12 cellular contexts compared by ENCODE assay signal in genomic region chr3:186938716-186939115, GRCh38. TPM values are rescaled to one million over a fixed set of nuclear protein-coding genes. Genes with fewer than 3 reads are reported as not detected.
A peak's percentile ranks its signal among the peaks of the same experiment; 100 is the strongest.
DNase-seq lines count a peak whose midpoint lies in the region; ATAC-seq and TF ChIP-seq lines count a peak whose summit lies in the region.
"Had no signal": no experiment of that assay in that cellular context is flagged by ENCODE, and none has a peak within 500 bp of the region (broad histone marks: within the 10 kb centered on the region; RNA-seq: fewer than 3 reads in every experiment).

No MANE protein-coding gene starts in this region.

- BruUV-seq in OCI-LY7 (replicated peaks; lab: Mats Ljungman, UMichigan), result no TSS peak

- peaks cover 87% of the 10 kb centered on the region for H3K79me2 ChIP-seq in OCI-LY7 (ENCODE audit: insufficient read depth, low read depth, low read length)

- peaks cover 58% of the 10 kb centered on the region for H3K4me1 ChIP-seq in OCI-LY7 (ENCODE audit: insufficient read depth, low read length, poor library complexity, severe bottlenecking)

- H3K9me2 ChIP-seq in OCI-LY7 (ENCODE audit: insufficient read depth, low read length), result no peaks in the 10 kb centered on the region

- H3K36me3 Mint-ChIP-seq in stimulated activated memory B cell treated with anti-CD40 and anti-IgM and Interleukin-4, amounts not matched to agents 10 μg/mL and 1 μg/mL and 100 μg/mL, for 72 hours, result peaks cover 57% of the 10 kb centered on the region

- in situ Hi-C loops in GM13976 (cut with MboI; ENCODE audit: low sequenced_read_pairs, unreplicated experiment), result no loop called here

- TF ChIP-seq CTCF in OCI-LY7 (conservative IDR thresholded peaks at IDR 0.05; ENCODE audit: low read length), result no peak
- TF ChIP-seq CTCF in cardiac fibroblast (IDR thresholded peaks at IDR 0.05; ENCODE audit: low read depth, low read length), result no peak
- TF ChIP-seq CTCF in GM13976 (IDR thresholded peaks at IDR 0.05; ENCODE audit: borderline replicate concordance, control extremely low read depth, extremely low read depth, insufficient read depth, missing control alignments), result no peak

- CTCF ChIA-PET in OCI-LY7 (lab: Charles Lee; ENCODE audit: unreplicated experiment), result no interaction called here

- H2AFZ ChIP-seq in OCI-LY7 (ENCODE audit: low read length), result no peak overlapping the region

- H3K9me3 ChIP-seq in OCI-LY7 (ENCODE audit: low read length), result no peaks in the 10 kb centered on the region

- H3K36me3 ChIP-seq in OCI-LY7 (ENCODE audit: insufficient read depth, low read length), result peaks cover 51% of the 10 kb centered on the region

- DNase-seq in OCI-LY7 (ENCODE audit: low spot score), result no peak
- DNase-seq in cardiac fibroblast (ENCODE audit: low read depth in 2 of 2), result peak; percentile 50 to 82
- DNase-seq in kidney glomerular epithelial cell (lab: John Stamatoyannopoulos, UW), result peak; percentile 80
- DNase-seq in GF-D8 (lab: John Stamatoyannopoulos, UW), result no peak
- no peak for DNase-seq in activated CD4-positive, CD25-positive, alpha-beta regulatory T cell treated with anti-CD3 and anti-CD28 coated beads, Interleukin-2, amount 50 U/mL, for 72 hours
- DNase-seq in GM13976 (ENCODE audit: low spot score), result no peak
- DNase-seq: amniotic stem cell; CD8-positive, alpha-beta T cell; hypothalamus; NCI-H446 treated with DMSO at 0.1 percent for 48 hours had no signal

- H3K4me1 Mint-ChIP-seq in stimulated activated memory B cell treated with anti-CD40 and anti-IgM and Interleukin-4, amounts not matched to agents 10 μg/mL and 1 μg/mL and 100 μg/mL, for 72 hours, result peaks cover 62% of the 10 kb centered on the region

- ATAC-seq in stimulated activated memory B cell treated with anti-CD40 and anti-IgM and Interleukin-4, amounts not matched to agents 10 μg/mL and 1 μg/mL and 100 μg/mL, for 72 hours, result no peak
- ATAC-seq: CD8-positive, alpha-beta T cell had no signal

- POLR2A ChIA-PET in OCI-LY7 (lab: Charles Lee), result interaction anchor here (0.7 to 3.0 kb wide), 4 partner anchors 8 to 484 kb away, joined by 3 to 11 read pairs (median 4); no protein-coding TSS in a partner anchor

- no peak overlapping the region for H3K27ac ChIP-seq in OCI-LY7 (ENCODE audit: low read depth, low read length, poor library complexity, severe bottlenecking)
- H3K27ac ChIP-seq: RWPE1 had no signal

- no peaks in the 10 kb centered on the region for H3K27me3 Mint-ChIP-seq in stimulated activated memory B cell treated with anti-CD40 and anti-IgM and Interleukin-4, amounts not matched to agents 10 μg/mL and 1 μg/mL and 100 μg/mL, for 72 hours

- H3K4me2 ChIP-seq in OCI-LY7 (ENCODE audit: low read length), result peak overlapping the region; percentile 48; the same call in 1 of the 2 replicates

- H3K4me3 Mint-ChIP-seq in stimulated activated memory B cell treated with anti-CD40 and anti-IgM and Interleukin-4, amounts not matched to agents 10 μg/mL and 1 μg/mL and 100 μg/mL, for 72 hours, result no peak overlapping the region
- H3K4me3 Mint-ChIP-seq: CD8-positive, alpha-beta T cell had no signal

- peak overlapping the region; percentile 61 for H3K27ac Mint-ChIP-seq in stimulated activated memory B cell treated with anti-CD40 and anti-IgM and Interleukin-4, amounts not matched to agents 10 μg/mL and 1 μg/mL and 100 μg/mL, for 72 hours
- H3K27ac Mint-ChIP-seq: CD8-positive, alpha-beta T cell had no signal

- intact Hi-C loops in OCI-LY7 (cut with micrococcal nuclease; ENCODE audit: unreplicated experiment), result no loop called here

- no peaks in the 10 kb centered on the region for H4K20me1 ChIP-seq in OCI-LY7 (ENCODE audit: insufficient read depth, low read length)

- H3K9me3 Mint-ChIP-seq in stimulated activated memory B cell treated with anti-CD40 and anti-IgM and Interleukin-4, amounts not matched to agents 10 μg/mL and 1 μg/mL and 100 μg/mL, for 72 hours, result no peaks in the 10 kb centered on the region
- H3K9me3 Mint-ChIP-seq: CD8-positive, alpha-beta T cell had no signal

- H3K4me3 ChIP-seq in OCI-LY7 (ENCODE audit: low read depth, low read length, poor library complexity, severe bottlenecking) (no peak overlapping the region), cardiac fibroblast (replicated peaks in 1 of 2; ENCODE audit: low read depth in 2 of 2, low read length in 2 of 2) (no peak overlapping the region)

RNA-seq across cellular contexts. Expression of gene ST6GAL1, which starts 8.4 kb away (rescaled TPM):
- 173 and 192 TPM in 2 replicates for total RNA-seq in OCI-LY7 (2014; rRNA removed; shearing (Covaris generic))
- 373 and 375 TPM in 2 replicates for total RNA-seq in OCI-LY7 (2022)

Comparison
In these comparisons a context has a peak if more than half of its experiments do, and no peak if none do; other contexts are left out.
1. DNase-seq: peak in cardiac fibroblast (2 of 2) and kidney glomerular epithelial cell (single experiment); none in OCI-LY7 (single experiment), GF-D8 (single experiment), activated CD4-positive, CD25-positive, alpha-beta regulatory T cell treated with anti-CD3 and anti-CD28 coated beads, Interleukin-2, amount 50 U/mL, for 72 hours (single experiment) and GM13976 (single experiment).